8 cellular contexts compared by ENCODE assay signal in genomic region chrX:83305381-83305780, GRCh38.
"Had no signal": no experiment of that assay in that cellular context is flagged by ENCODE, and none has a peak within 500 bp of the region (broad histone marks: within the 10 kb centered on the region; RNA-seq: fewer than 3 reads in every experiment).

No MANE protein-coding gene starts in this region.

- FAIRE-seq: G401.6, GM12878, GM12891, GM12892, GM18507, GM19239 had no signal

- H3K4me3 ChIP-seq: GM12878 had no signal

- ATAC-seq: GM12878 had no signal

- DNase-seq: GDM1, GF-D8 had no signal
